ENCODE assay signal across 8 cellular contexts in the genomic region with DNA sequence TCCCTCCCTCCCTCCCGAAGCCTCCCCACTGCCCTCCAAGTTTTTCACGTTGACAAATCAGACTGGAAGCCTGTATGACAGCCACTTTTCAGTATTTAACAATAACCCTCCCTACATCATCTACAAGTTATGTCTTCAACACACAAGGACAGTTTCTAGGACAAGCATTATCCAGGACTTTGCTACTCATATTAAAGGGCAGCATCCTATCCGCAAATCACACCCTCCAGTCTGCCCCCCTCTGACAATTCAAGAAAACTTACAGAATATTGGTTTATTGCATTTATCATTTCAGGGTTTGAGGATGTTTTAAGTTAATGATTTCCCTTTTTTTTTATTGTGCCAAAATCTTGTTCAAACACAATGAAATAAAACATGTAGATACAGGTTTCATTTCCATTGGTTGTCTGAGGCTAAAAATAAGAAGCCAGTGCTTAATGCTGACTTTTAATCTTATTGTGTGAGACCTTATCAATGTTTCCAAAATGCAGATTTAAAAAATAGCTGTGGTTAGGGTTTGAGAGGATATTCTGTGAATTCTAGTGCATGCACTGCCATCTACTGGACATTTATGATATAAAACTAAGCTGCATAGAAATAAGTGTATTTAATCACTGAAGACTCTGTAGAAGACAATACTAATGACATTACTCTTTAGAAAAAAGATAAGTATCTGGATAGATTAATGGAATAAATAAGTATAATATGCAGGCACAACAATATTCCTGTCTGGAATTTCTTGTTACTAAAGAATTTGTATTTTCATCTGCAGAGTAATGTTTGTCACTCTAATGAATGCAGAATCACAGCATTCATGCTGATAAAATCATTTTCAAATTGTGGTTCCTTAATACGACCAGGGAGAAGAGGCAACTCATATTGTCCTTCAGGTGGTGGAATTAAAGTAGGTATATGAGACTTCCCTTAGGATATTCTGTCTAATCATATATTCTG.
DNase-seq lines count a peak whose midpoint lies in the region; ATAC-seq and TF ChIP-seq lines count a peak whose summit lies in the region.

No MANE protein-coding gene starts in this region.

- DNase-seq in COLO829 (ENCODE audit: low spot score) = peak; percentile 65
- DNase-seq in NCI-H1417 (lab: John Stamatoyannopoulos, UW) = peak; percentile 19 to 81 (median 81)
- no peak for DNase-seq in activated B cell treated with CpG ODN at 0.5 μM for 24 hours
- no peak for DNase-seq in glutamatergic neuron
- DNase-seq in sigmoid colon = no peak

- no peak for TF ChIP-seq CTCF in activated B cell treated with CpG ODN at 0.5 μM for 24 hours (IDR thresholded peaks at IDR 0.05)
- peak; percentile 81 for TF ChIP-seq CTCF in glutamatergic neuron (IDR thresholded peaks at IDR 0.05; ENCODE audit: partially characterized antibody, unreplicated experiment)
- TF ChIP-seq CTCF in sigmoid colon (IDR thresholded peaks at IDR 0.05) = peak; percentile 58 to 75 (median 71)

- ATAC-seq in GM21367 (IDR thresholded peaks at IDR 0.05; ENCODE audit: unreplicated experiment) (peak; percentile 43), activated B cell treated with CpG ODN at 0.5 μM for 24 hours (ENCODE audit: low read depth) (peak; percentile 25), HG02623 (IDR thresholded peaks at IDR 0.05; ENCODE audit: unreplicated experiment) (no peak), GM18873 (IDR thresholded peaks at IDR 0.05; ENCODE audit: low FRiP score, unreplicated experiment) (no peak)

- no peak overlapping the region for H3K4me3 Mint-ChIP-seq in activated B cell treated with CpG ODN at 0.5 μM for 24 hours
- no peak overlapping the region for H3K4me3 Mint-ChIP-seq in glutamatergic neuron (ENCODE audit: unreplicated experiment)

- CTCF ChIA-PET in activated B cell treated with CpG ODN at 0.5 μM for 24 hours (lab: Charles Lee) = interaction anchor here (0.6 to 4.8 kb wide), 25 partner anchors 9 to 455 kb away, joined by 3 to 92 read pairs (median 4); no protein-coding TSS in a partner anchor

- TF ChIP-seq POLR2A in sigmoid colon (IDR thresholded peaks at IDR 0.05) = no peak

- intact Hi-C loops in activated B cell treated with CpG ODN at 0.5 μM for 24 hours (cut with micrococcal nuclease) (loop anchor here (1.0 to 5.0 kb wide), 6 partner anchors 63 to 451 kb away; no protein-coding TSS in a partner anchor), sigmoid colon (cut with DNase I) (loop anchor here (2.0 to 10.0 kb wide), 3 partner anchors 62 to 330 kb away; no protein-coding TSS in a partner anchor)

- WGBS in sigmoid colon, 2 donors = 9 to 21% methylated on average over 4 of the region's 4 CpGs

- H3K27me3 Mint-ChIP-seq in activated B cell treated with CpG ODN at 0.5 μM for 24 hours (peaks cover 13% of the 10 kb centered on the region), glutamatergic neuron (ENCODE audit: unreplicated experiment) (no peaks in the 10 kb centered on the region)

- H3K9me3 ChIP-seq in sigmoid colon = no peaks in the 10 kb centered on the region

- H3K27ac ChIP-seq in sigmoid colon = peak overlapping the region in 3 of 4 donors; percentile 29 to 61 (median 56)

- H3K4me3 ChIP-seq in sigmoid colon = no peak overlapping the region

- no peaks in the 10 kb centered on the region for H3K27me3 ChIP-seq in sigmoid colon

- POLR2A ChIA-PET in activated B cell treated with CpG ODN at 0.5 μM for 24 hours (lab: Charles Lee) = no interaction called here

- H3K36me3 Mint-ChIP-seq in activated B cell treated with CpG ODN at 0.5 μM for 24 hours (ENCODE audit: low read depth) (no peaks in the 10 kb centered on the region), glutamatergic neuron (ENCODE audit: unreplicated experiment) (no peaks in the 10 kb centered on the region)

- H3K36me3 ChIP-seq in sigmoid colon = no peaks in the 10 kb centered on the region

- H3K9me3 Mint-ChIP-seq in activated B cell treated with CpG ODN at 0.5 μM for 24 hours = no peaks in the 10 kb centered on the region
- H3K9me3 Mint-ChIP-seq in glutamatergic neuron (ENCODE audit: unreplicated experiment) = no peaks in the 10 kb centered on the region

- no peak for TF ChIP-seq EP300 in sigmoid colon (IDR thresholded peaks at IDR 0.05)

- H3K4me1 ChIP-seq in sigmoid colon = peaks cover 0 to 30% (median 19%) of the 10 kb centered on the region in 4 donors

- no peak overlapping the region for H3K27ac Mint-ChIP-seq in activated B cell treated with CpG ODN at 0.5 μM for 24 hours
- H3K27ac Mint-ChIP-seq in glutamatergic neuron (ENCODE audit: unreplicated experiment) = no peak overlapping the region

- H3K4me1 Mint-ChIP-seq in activated B cell treated with CpG ODN at 0.5 μM for 24 hours = peaks cover 23% of the 10 kb centered on the region
- H3K4me1 Mint-ChIP-seq in glutamatergic neuron (ENCODE audit: low read depth, unreplicated experiment) = peaks cover 3% of the 10 kb centered on the region

Comparison
In these comparisons a context has a peak if more than half of its experiments do, and no peak if none do; other contexts are left out.
1. DNase-seq: peak in COLO829 (single experiment) and NCI-H1417 (3 of 3); none in activated B cell treated with CpG ODN at 0.5 μM for 24 hours (single experiment), glutamatergic neuron (single experiment) and sigmoid colon (single experiment).
2. ATAC-seq: peak in GM21367 (single experiment) and activated B cell treated with CpG ODN at 0.5 μM for 24 hours (single experiment); none in HG02623 (single experiment) and GM18873 (single experiment).